In the genomic region with DNA sequence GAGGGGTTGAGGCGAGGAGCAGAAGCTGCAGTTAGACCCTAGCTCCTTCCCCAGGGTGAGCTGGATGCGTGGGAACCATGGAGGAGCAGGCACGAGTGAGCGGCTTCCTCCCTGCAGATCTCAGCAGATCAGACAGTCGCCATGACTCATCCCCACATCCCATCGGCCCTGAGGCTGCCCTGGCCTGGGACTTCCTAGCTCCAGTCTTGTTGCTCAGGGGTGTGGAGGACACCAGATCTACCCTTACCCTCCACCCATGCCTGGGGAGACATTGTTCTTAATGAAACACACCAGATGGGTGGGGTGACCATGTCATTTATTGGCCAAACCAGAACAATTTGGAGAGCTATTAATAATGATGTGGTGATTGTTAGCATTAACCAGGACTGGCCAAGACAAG, we compare ENCODE assay signal across 8 cellular contexts. TPM values are rescaled to one million over a fixed set of nuclear protein-coding genes. Genes with fewer than 3 reads are reported as not detected.
DNase-seq lines count a peak whose midpoint lies in the region; ATAC-seq, FAIRE-seq and TF ChIP-seq lines count a peak whose summit lies in the region.
"Had no signal": no experiment of that assay in that cellular context is flagged by ENCODE, and none has a peak within 500 bp of the region (broad histone marks: within the 10 kb centered on the region; RNA-seq: fewer than 3 reads in every experiment).

No MANE protein-coding gene starts in this region.

- H3K4me3 ChIP-seq in upper lobe of right lung: no peak overlapping the region
- H3K4me3 ChIP-seq: prostate gland had no signal

- TF ChIP-seq CTCF in upper lobe of right lung (IDR thresholded peaks at IDR 0.05) (no peak), D721Med (IDR thresholded peaks at IDR 0.05; ENCODE audit: insufficient read depth, missing control alignments) (no peak)

- H3K4me1 ChIP-seq in upper lobe of right lung: peaks cover 21% of the 10 kb centered on the region
- H3K4me1 ChIP-seq: prostate gland had no signal

- FAIRE-seq in D721Med (lab: Jason Lieb, UNC): no peak

- H3K36me3 ChIP-seq in upper lobe of right lung: no peaks in the 10 kb centered on the region
- H3K36me3 ChIP-seq: prostate gland had no signal

- no peak overlapping the region for H3K27ac ChIP-seq in upper lobe of right lung
- H3K27ac ChIP-seq: prostate gland had no signal

- intact Hi-C loops in upper lobe of right lung (cut with DNase I): no loop called here

- DNase-seq in HPDE6-E6E7 (ENCODE audit: extremely low spot score) (peak; percentile 99), UCSD-AML1 (lab: John Stamatoyannopoulos, UW; ENCODE audit: unreplicated experiment) (peak; percentile 20), iPS-NIHi11 (ENCODE audit: low spot score) (peak; percentile 7), upper lobe of right lung (peak; percentile 76), D721Med (ENCODE audit: insufficient read length, low spot score) (no peak), DMS53 (lab: John Stamatoyannopoulos, UW) (no peak), NOMO-1 treated with DMSO at 0.1 percent for 48 hours (lab: John Stamatoyannopoulos, UW; ENCODE audit: unreplicated experiment) (no peak)

- no peaks in the 10 kb centered on the region for H3K9me3 ChIP-seq in upper lobe of right lung
- H3K9me3 ChIP-seq: prostate gland had no signal

- H3K27me3 ChIP-seq in upper lobe of right lung: no peaks in the 10 kb centered on the region

- ATAC-seq in upper lobe of right lung: peak; percentile 72

RNA-seq across cellular contexts. Expression of gene TGM2, which starts 36.3 kb away (rescaled TPM):
- 562 TPM for total RNA-seq in upper lobe of right lung

RNA-seq across cellular contexts. Expression of gene KIAA1755, which starts 59.2 kb away (rescaled TPM):
- total RNA-seq in upper lobe of right lung: 2.3 TPM

Comparison
In these comparisons a context has a peak if more than half of its experiments do, and no peak if none do; other contexts are left out.
1. DNase-seq: peak in HPDE6-E6E7 (single experiment), UCSD-AML1 (single experiment), iPS-NIHi11 (single experiment) and upper lobe of right lung (single experiment); none in D721Med (single experiment), DMS53 (single experiment) and NOMO-1 treated with DMSO at 0.1 percent for 48 hours (single experiment).